In the genomic region with DNA sequence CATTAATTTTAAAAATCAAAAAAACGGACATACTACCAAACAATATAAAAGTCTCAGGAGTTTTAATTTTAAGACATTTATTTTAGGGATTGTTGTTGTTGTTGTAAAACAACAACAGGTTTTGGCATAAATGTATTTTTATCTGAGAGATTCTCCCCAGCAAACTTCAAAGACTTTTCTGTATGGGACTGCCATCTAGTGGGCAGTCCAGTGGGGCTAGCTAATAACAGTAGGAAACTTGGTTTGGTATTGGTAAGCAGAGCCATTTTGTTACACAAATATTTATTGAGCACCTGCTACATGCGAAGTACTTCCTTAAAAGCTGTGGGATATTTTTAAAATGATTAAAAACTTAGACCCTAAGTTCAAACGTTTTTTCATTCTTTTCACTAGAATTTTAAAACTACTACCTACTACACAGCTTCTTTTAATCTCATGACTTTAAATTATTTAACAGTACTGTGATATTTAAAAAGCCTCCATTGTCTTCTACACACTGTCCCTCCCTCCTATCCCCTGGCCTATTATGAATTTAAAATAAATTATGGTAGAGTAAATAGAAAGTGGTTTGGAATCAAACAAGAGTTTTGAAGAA, we compare ENCODE assay signal across 8 cellular contexts.
DNase-seq lines count a peak whose midpoint lies in the region; ATAC-seq and TF ChIP-seq lines count a peak whose summit lies in the region.

No MANE protein-coding gene starts in this region.

- H3K4me3 Mint-ChIP-seq in naive thymus-derived CD4-positive, alpha-beta T cell = no peak overlapping the region

- no peaks in the 10 kb centered on the region for H3F3A ChIP-seq in smooth muscle cell (ENCODE audit: low read depth)

- peaks cover 0 to 10% (median 0%) of the 10 kb centered on the region in 11 donors for H3K9me3 Mint-ChIP-seq in naive thymus-derived CD4-positive, alpha-beta T cell

- no peaks in the 10 kb centered on the region for H3K79me2 ChIP-seq in smooth muscle cell (ENCODE audit: low read depth)

- TF ChIP-seq CTCF in GM12864 (IDR thresholded peaks at IDR 0.05; ENCODE audit: low read depth, low read length, missing control alignments) (peak; percentile 55), foreskin keratinocyte (conservative IDR thresholded peaks at IDR 0.05) (peak; percentile 78), smooth muscle cell (IDR thresholded peaks at IDR 0.05; ENCODE audit: borderline replicate concordance, insufficient read depth, poor library complexity, severe bottlenecking) (peak; percentile 88)

- H3K36me3 Mint-ChIP-seq in naive thymus-derived CD4-positive, alpha-beta T cell = no peaks in the 10 kb centered on the region

- H3K27ac ChIP-seq in foreskin keratinocyte = no peak overlapping the region
- H3K27ac ChIP-seq in smooth muscle cell (ENCODE audit: low read depth) = no peak overlapping the region
- no peak overlapping the region for H3K27ac ChIP-seq in naive thymus-derived CD4-positive, alpha-beta T cell (ENCODE audit: low read depth, low read length)

- POLR2A ChIA-PET in naive thymus-derived CD4-positive, alpha-beta T cell (lab: Charles Lee) = no interaction called here

- H3K9ac ChIP-seq in smooth muscle cell (ENCODE audit: low read depth) = no peak overlapping the region

- no peaks in the 10 kb centered on the region for H3K36me3 ChIP-seq in smooth muscle cell (ENCODE audit: low read depth)
- no peaks in the 10 kb centered on the region for H3K36me3 ChIP-seq in naive thymus-derived CD4-positive, alpha-beta T cell (ENCODE audit: control insufficient read depth in 2 of 3, insufficient read depth in 3 of 3, low read length in 3 of 3)

- in situ Hi-C loops in SK-MEL-5 (cut with HindIII; ENCODE audit: low pct_unique_long_range_greater_than_20kb, low sequenced_read_pairs) = no loop called here

- H3K4me3 ChIP-seq in GM12864 (ENCODE audit: low read depth, low read length) = no peak overlapping the region
- H3K4me3 ChIP-seq in smooth muscle cell = no peak overlapping the region
- no peak overlapping the region for H3K4me3 ChIP-seq in naive thymus-derived CD4-positive, alpha-beta T cell (ENCODE audit: low read length)

- H3K4me1 Mint-ChIP-seq in naive thymus-derived CD4-positive, alpha-beta T cell = no peaks in the 10 kb centered on the region

- H3K4me2 ChIP-seq in smooth muscle cell = no peak overlapping the region

- no peak overlapping the region for H2AFZ ChIP-seq in smooth muscle cell (ENCODE audit: low read depth)

- DNase-seq in GM12864 (ENCODE audit: low read depth) (no peak), SK-MEL-5 (ENCODE audit: low read depth, low spot score) (peak; percentile 55), foreskin keratinocyte (peak in 1 of 2 donors; percentile 36), smooth muscle cell (lab: John Stamatoyannopoulos, UW; ENCODE audit: unreplicated experiment) (no peak), NOMO-1 (lab: John Stamatoyannopoulos, UW; ENCODE audit: unreplicated experiment in 2 of 2) (no peak)
- no peak for DNase-seq in naive thymus-derived CD4-positive, alpha-beta T cell

- H3K27ac Mint-ChIP-seq in naive thymus-derived CD4-positive, alpha-beta T cell = no peak overlapping the region

- ATAC-seq in HG03103 (IDR thresholded peaks at IDR 0.05; ENCODE audit: low read depth, unreplicated experiment) (peak; percentile 65), foreskin keratinocyte (peak; percentile 70), HG03095 (IDR thresholded peaks at IDR 0.05; ENCODE audit: unreplicated experiment) (no peak)
- no peak for ATAC-seq in naive thymus-derived CD4-positive, alpha-beta T cell

- intact Hi-C loops in naive thymus-derived CD4-positive, alpha-beta T cell (cut with micrococcal nuclease) = loop anchor here in 1 of 2 donors (2.0 kb wide), 1 partner anchor 1292 kb away; no protein-coding TSS in a partner anchor

- H3K27me3 Mint-ChIP-seq in naive thymus-derived CD4-positive, alpha-beta T cell = no peaks in the 10 kb centered on the region

- H3K9me3 ChIP-seq in smooth muscle cell (replicated peaks; ENCODE audit: low read depth) = no peaks in the 10 kb centered on the region
- no peaks in the 10 kb centered on the region for H3K9me3 ChIP-seq in naive thymus-derived CD4-positive, alpha-beta T cell (ENCODE audit: control insufficient read depth in 2 of 3, low read length in 3 of 3)

- H4K20me1 ChIP-seq in smooth muscle cell (ENCODE audit: low read depth) = no peaks in the 10 kb centered on the region

- WGBS in smooth muscle cell (ENCODE audit: low lambda C conversion rate) = 17% methylated on average over 3 of the region's 3 CpGs

- CTCF ChIA-PET in naive thymus-derived CD4-positive, alpha-beta T cell (lab: Charles Lee) = no interaction called here

- no peaks in the 10 kb centered on the region for H3K27me3 ChIP-seq in foreskin keratinocyte
- H3K27me3 ChIP-seq in smooth muscle cell (ENCODE audit: low read depth) = no peaks in the 10 kb centered on the region
- H3K27me3 ChIP-seq in naive thymus-derived CD4-positive, alpha-beta T cell (ENCODE audit: control insufficient read depth in 2 of 2, insufficient read depth in 2 of 2, low read length in 2 of 2) = no peaks in the 10 kb centered on the region

- no peaks in the 10 kb centered on the region for H3K4me1 ChIP-seq in foreskin keratinocyte
- no peaks in the 10 kb centered on the region for H3K4me1 ChIP-seq in smooth muscle cell (ENCODE audit: low read depth)
- H3K4me1 ChIP-seq in naive thymus-derived CD4-positive, alpha-beta T cell (ENCODE audit: control insufficient read depth in 2 of 2, insufficient read depth in 2 of 2, low read length in 2 of 2) = no peaks in the 10 kb centered on the region

Comparison
In these comparisons a context has a peak if more than half of its experiments do, and no peak if none do; other contexts are left out.
1. ATAC-seq: peak in HG03103 (single experiment) and foreskin keratinocyte (single experiment); none in naive thymus-derived CD4-positive, alpha-beta T cell (single experiment) and HG03095 (single experiment).
2. Peak in every context shown above with its lines, with median percentiles within 50 percentile points of each other: CTCF ChIP-seq.